1 cellular context compared by ENCODE assay signal in genomic region chr3:161035711-161036110, GRCh38.
TF ChIP-seq lines count a peak whose summit lies in the region.

No MANE protein-coding gene starts in this region.

TF ChIP-seq in GM12878, 131 proteins besides CTCF, POLR2A, EP300 and RAD21 (continued from another document):
- no peak for TF ChIP-seq ETV6 (conservative IDR thresholded peaks at IDR 0.05 in 1 of 2, IDR thresholded peaks at IDR 0.05 in 1 of 2; ENCODE audit: borderline replicate concordance in 1 of 2, low read depth in 1 of 2)
